In the genomic region with DNA sequence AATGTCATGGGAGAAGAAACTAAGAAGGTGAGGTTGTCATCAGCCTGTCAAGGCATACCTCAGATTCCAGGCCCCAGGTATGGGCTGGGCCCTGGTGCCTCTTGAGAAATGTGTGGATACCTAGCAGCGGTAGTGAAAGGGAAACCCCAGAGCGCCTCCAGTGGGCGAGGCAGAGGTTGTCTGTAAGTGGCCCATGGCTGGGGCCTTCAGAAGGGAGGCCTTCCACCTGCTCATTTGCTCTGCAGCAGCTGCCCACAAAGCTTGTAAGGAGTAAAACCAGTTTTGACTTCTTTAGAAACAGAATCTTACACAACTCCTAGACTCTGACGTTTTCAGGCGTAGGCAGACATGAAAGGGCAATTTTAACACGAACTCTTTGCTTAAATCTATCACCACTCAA, we compare ENCODE assay signal across 11 cellular contexts.
DNase-seq lines count a peak whose midpoint lies in the region; ATAC-seq and TF ChIP-seq lines count a peak whose summit lies in the region.
"Had no signal": no experiment of that assay in that cellular context is flagged by ENCODE, and none has a peak within 500 bp of the region (broad histone marks: within the 10 kb centered on the region; RNA-seq: fewer than 3 reads in every experiment).

No MANE protein-coding gene starts in this region.

- no peak overlapping the region for H2AK5ac ChIP-seq in H9 (ENCODE audit: insufficient read length, low read length)

- no peak overlapping the region for H2BK15ac ChIP-seq in H9 (ENCODE audit: low read depth, low read length)

- ATAC-seq in HG03097 (IDR thresholded peaks at IDR 0.05; ENCODE audit: low FRiP score, unreplicated experiment) (no peak), HG03342 (IDR thresholded peaks at IDR 0.05; ENCODE audit: unreplicated experiment) (no peak), HG02571 (IDR thresholded peaks at IDR 0.05; ENCODE audit: unreplicated experiment) (no peak)
- ATAC-seq: sciatic nerve had no signal

- no peaks in the 10 kb centered on the region for H3K9me3 Mint-ChIP-seq in H9
- H3K9me3 Mint-ChIP-seq: T-helper 1 cell treated with Interleukin-12 subunit alpha and Interleukin-12 subunit beta and Interleukin-4 antibody, amounts not matched to agents 30 μg/mL and 1 μg/mL, for 36 hours had no signal

- WGBS in H9 (ENCODE audit: extremely low coverage, insufficient read length, low lambda C conversion rate): no CpG with 5 or more reads among the region's 6 CpGs

- H3K18ac ChIP-seq in H9 (ENCODE audit: insufficient read length, low read depth, low read length): no peak overlapping the region

- H4K20me1 ChIP-seq in H9 (ENCODE audit: control insufficient read depth, insufficient read depth, insufficient read length): no peaks in the 10 kb centered on the region

- no peak overlapping the region for H3K14ac ChIP-seq in H9 (ENCODE audit: insufficient read depth, low read length)

- DNase-seq in H9 (peak; percentile 88), NOMO-1 treated with DMSO at 0.1 percent for 48 hours (lab: John Stamatoyannopoulos, UW; ENCODE audit: unreplicated experiment) (peak; percentile 71), kidney tubule cell (ENCODE audit: low spot score) (peak; percentile 39), glomerular visceral epithelial cell (ENCODE audit: extremely low spot score) (no peak)
- DNase-seq: hippocampal formation had no signal

- H4K8ac ChIP-seq in H9 (replicated peaks; ENCODE audit: insufficient read length, low read depth, low read length): no peak overlapping the region

- H4K91ac ChIP-seq in H9 (ENCODE audit: insufficient read length, low read depth, low read length): no peak overlapping the region

- H3K79me2 ChIP-seq in H9 (ENCODE audit: insufficient read depth, low read length): no peaks in the 10 kb centered on the region

- no peak overlapping the region for H3K27ac ChIP-seq in H9 (ENCODE audit: insufficient read length, low read depth, low read length)

- peaks cover 7 to 8% of the 10 kb centered on the region in 2 experiments for H3K4me1 Mint-ChIP-seq in H9

- H2AFZ ChIP-seq in H9 (ENCODE audit: low read length): no peak overlapping the region

- H2BK12ac ChIP-seq in H9 (ENCODE audit: insufficient read length, low read depth, low read length): no peak overlapping the region

- H4K5ac ChIP-seq in H9 (ENCODE audit: insufficient read length, low read depth, low read length): no peak overlapping the region

- no peak overlapping the region for H3K23ac ChIP-seq in H9 (ENCODE audit: insufficient read length, low read depth, low read length)

- 0 out of 7 replicates have a peak overlapping the region, but pooled peaks of 1 of the 3 experiments have one; percentile 10 for H3K27ac Mint-ChIP-seq in H9
- H3K27ac Mint-ChIP-seq: T-helper 1 cell treated with Interleukin-12 subunit alpha and Interleukin-12 subunit beta and Interleukin-4 antibody, amounts not matched to agents 30 μg/mL and 1 μg/mL, for 36 hours had no signal

- no peaks in the 10 kb centered on the region for H3K9me3 ChIP-seq in H9 (ENCODE audit: control insufficient read depth, low read depth, low read length)

- no peak overlapping the region for H3K56ac ChIP-seq in H9 (ENCODE audit: insufficient read length, low read depth, low read length)

- no peak overlapping the region for H3K4me3 Mint-ChIP-seq in H9
- H3K4me3 Mint-ChIP-seq: T-helper 1 cell treated with Interleukin-12 subunit alpha and Interleukin-12 subunit beta and Interleukin-4 antibody, amounts not matched to agents 30 μg/mL and 1 μg/mL, for 36 hours had no signal

- H3K23me2 ChIP-seq in H9 (ENCODE audit: insufficient read length, low read depth, low read length, poor library complexity, severe bottlenecking): no peaks in the 10 kb centered on the region

- H2BK5ac ChIP-seq in H9 (ENCODE audit: insufficient read length, low read length): no peak overlapping the region

- no peaks in the 10 kb centered on the region for H3K27me3 Mint-ChIP-seq in H9 (ENCODE audit: low read depth)

- H3T11ph ChIP-seq in H9 (ENCODE audit: low read length): no peak overlapping the region

- peak; percentile 37; the same call in 1 of the 2 replicates for TF ChIP-seq CTCF in GM12874 (IDR thresholded peaks at IDR 0.05; ENCODE audit: insufficient read depth, low read depth, low read length)
- peak; percentile 85 for TF ChIP-seq CTCF in H9 (conservative IDR thresholded peaks at IDR 0.05)

- no peak overlapping the region for H2BK20ac ChIP-seq in H9 (ENCODE audit: low read depth, low read length, poor library complexity, severe bottlenecking)

- no peaks in the 10 kb centered on the region for H3K27me3 ChIP-seq in H9 (ENCODE audit: insufficient read depth, low read length)

- H3K9ac ChIP-seq in H9 (ENCODE audit: extremely low read depth, insufficient read length, low read length): no peak overlapping the region

- H3K79me1 ChIP-seq in H9 (ENCODE audit: insufficient read depth, low read depth, low read length, poor library complexity, severe bottlenecking): no peaks in the 10 kb centered on the region

- H2BK120ac ChIP-seq in H9 (ENCODE audit: low read depth, low read length, poor library complexity, severe bottlenecking): no peak overlapping the region

- H3K4me2 ChIP-seq in H9 (ENCODE audit: insufficient read depth, insufficient read length, low read length): no peak overlapping the region

- no peak overlapping the region for H3K4ac ChIP-seq in H9 (ENCODE audit: low read depth, low read length)

- H3K4me1 ChIP-seq in H9 (ENCODE audit: insufficient read depth, low read length): no peaks in the 10 kb centered on the region; the same call in 1 of the 2 replicates

- peaks cover 0 to 4% (median 0%) of the 10 kb centered on the region in 3 experiments; a peak in 3 of 7 replicates for H3K36me3 Mint-ChIP-seq in H9 (ENCODE audit: insufficient read depth in 1 of 3, low read depth in 3 of 3)
